18 cellular contexts compared by ENCODE assay signal in genomic region chr4:10181745-10182445, GRCh38.
A peak's percentile ranks its signal among the peaks of the same experiment; 100 is the strongest.
DNase-seq lines count a peak whose midpoint lies in the region; ATAC-seq, FAIRE-seq and TF ChIP-seq lines count a peak whose summit lies in the region.
"Had no signal": no experiment of that assay in that cellular context is flagged by ENCODE, and none has a peak within 500 bp of the region (broad histone marks: within the 10 kb centered on the region; RNA-seq: fewer than 3 reads in every experiment).

No MANE protein-coding gene starts in this region.

- no peak for ATAC-seq in stimulated activated naive CD8-positive, alpha-beta T cell treated with anti-CD3 and anti-CD28 coated beads, Interleukin-15, Interleukin-2, amounts not matched to agents 100 U/mL and 50 U/mL, for 24 hours
- no peak for ATAC-seq in HG03097 (IDR thresholded peaks at IDR 0.05; ENCODE audit: low FRiP score, unreplicated experiment)
- no peak for ATAC-seq in GM18907 (IDR thresholded peaks at IDR 0.05; ENCODE audit: unreplicated experiment)
- no peak for ATAC-seq in HG03442 (IDR thresholded peaks at IDR 0.05; ENCODE audit: unreplicated experiment)
- ATAC-seq: pancreas had no signal

- peaks cover 3% of the 10 kb centered on the region for H3K27me3 Mint-ChIP-seq in stimulated activated naive CD8-positive, alpha-beta T cell treated with anti-CD3 and anti-CD28 coated beads, Interleukin-15, Interleukin-2, amounts not matched to agents 100 ng/mL and 50 ng/mL, for 24 hours
- H3K27me3 Mint-ChIP-seq in activated T-helper 1 cell treated with anti-CD3 and anti-CD28 coated beads, Interleukin-12 subunit alpha, Interleukin-12 subunit beta, Interleukin-2, Interleukin-4 antibody, amounts not matched to agents 30 ng/mL and 10 ng/mL and 1 ng/mL, durations not matched to agents 14 hours and 24 hours and 36 hours (ENCODE audit: insufficient read depth) = peaks cover 4% of the 10 kb centered on the region

- TF ChIP-seq CTCF in keratinocyte (optimal IDR thresholded peaks at IDR 0.05 in 1 of 3, IDR thresholded peaks at IDR 0.05 in 1 of 3, conservative IDR thresholded peaks at IDR 0.05 in 1 of 3; ENCODE audit: extremely low read depth in 1 of 3, insufficient read depth in 2 of 3, low read length in 3 of 3) = no peak

- no peaks in the 10 kb centered on the region for H3K79me2 ChIP-seq in keratinocyte (ENCODE audit: control insufficient read depth, insufficient read depth, low read length)

- no peak overlapping the region for H2AFZ ChIP-seq in keratinocyte (ENCODE audit: control insufficient read depth, low read length)

- DNase-seq in stimulated activated naive CD8-positive, alpha-beta T cell treated with anti-CD3 and anti-CD28 coated beads, Interleukin-15, Interleukin-2, amounts not matched to agents 100 U/mL and 50 U/mL, for 24 hours = no peak
- DNase-seq in activated T-helper 1 cell treated with anti-CD3 and anti-CD28 coated beads, Interleukin-12 subunit alpha, Interleukin-12 subunit beta, Interleukin-2, Interleukin-4 antibody, amounts not matched to agents 30 ng/mL and 10 ng/mL and 1 ng/mL, durations not matched to agents 14 hours and 24 hours and 36 hours (ENCODE audit: low spot score) = no peak
- DNase-seq in keratinocyte (ENCODE audit: low read depth, low spot score) = no peak
- DNase-seq: activated B cell treated with CpG ODN at 0.5 μM for 24 hours; caudate nucleus; H7; heart left ventricle; NCI-H1417; NCI-H526; pancreas; sigmoid colon; stimulated activated CD4-positive, alpha-beta T cell treated with anti-CD3 and anti-CD28 coated beads, Interleukin-2, amount 100 ng/mL, for 48 hours; substantia nigra had no signal

- H3K4me3 Mint-ChIP-seq in stimulated activated naive CD8-positive, alpha-beta T cell treated with anti-CD3 and anti-CD28 coated beads, Interleukin-15, Interleukin-2, amounts not matched to agents 100 ng/mL and 50 ng/mL, for 24 hours = peak overlapping the region; percentile 59
- H3K4me3 Mint-ChIP-seq in activated T-helper 1 cell treated with anti-CD3 and anti-CD28 coated beads, Interleukin-12 subunit alpha, Interleukin-12 subunit beta, Interleukin-2, Interleukin-4 antibody, amounts not matched to agents 30 ng/mL and 10 ng/mL and 1 ng/mL, durations not matched to agents 14 hours and 24 hours and 36 hours = no peak overlapping the region
- H3K4me3 Mint-ChIP-seq: activated B cell treated with CpG ODN at 0.5 μM for 24 hours had no signal

- H3K9me3 Mint-ChIP-seq in stimulated activated naive CD8-positive, alpha-beta T cell treated with anti-CD3 and anti-CD28 coated beads, Interleukin-15, Interleukin-2, amounts not matched to agents 100 ng/mL and 50 ng/mL, for 24 hours = peaks cover 8% of the 10 kb centered on the region
- H3K9me3 Mint-ChIP-seq in activated T-helper 1 cell treated with anti-CD3 and anti-CD28 coated beads, Interleukin-12 subunit alpha, Interleukin-12 subunit beta, Interleukin-2, Interleukin-4 antibody, amounts not matched to agents 30 ng/mL and 10 ng/mL and 1 ng/mL, durations not matched to agents 14 hours and 24 hours and 36 hours = peaks cover 22% of the 10 kb centered on the region

- dilution Hi-C loops in keratinocyte (cut with MboI; ENCODE audit: extremely low pct_ligation_motif_present, low sequenced_read_pairs) = loop anchor here (25.0 kb wide), 1 partner anchor 230 kb away; no protein-coding TSS in a partner anchor

- peak overlapping the region; percentile 94 for H3K27ac Mint-ChIP-seq in stimulated activated naive CD8-positive, alpha-beta T cell treated with anti-CD3 and anti-CD28 coated beads, Interleukin-15, Interleukin-2, amounts not matched to agents 100 ng/mL and 50 ng/mL, for 24 hours
- H3K27ac Mint-ChIP-seq in activated T-helper 1 cell treated with anti-CD3 and anti-CD28 coated beads, Interleukin-12 subunit alpha, Interleukin-12 subunit beta, Interleukin-2, Interleukin-4 antibody, amounts not matched to agents 30 ng/mL and 10 ng/mL and 1 ng/mL, durations not matched to agents 14 hours and 24 hours and 36 hours = peak overlapping the region; percentile 88
- H3K27ac Mint-ChIP-seq: activated B cell treated with CpG ODN at 0.5 μM for 24 hours had no signal

- peak overlapping the region; percentile 25 for H3K4me2 ChIP-seq in keratinocyte (ENCODE audit: control insufficient read depth, extremely low read depth, insufficient read depth, low read depth, low read length)

- H3K27ac ChIP-seq in keratinocyte (ENCODE audit: control insufficient read depth, insufficient read depth, low read length) = peak overlapping the region; percentile 38
- H3K27ac ChIP-seq: pancreas, sigmoid colon, vagina had no signal

- no peaks in the 10 kb centered on the region for H3K36me3 ChIP-seq in keratinocyte (ENCODE audit: control insufficient read depth in 2 of 2, extremely low read depth in 1 of 2, insufficient read depth in 2 of 2, low read length in 2 of 2)
- H3K36me3 ChIP-seq: heart left ventricle, pancreas, sigmoid colon, vagina had no signal

- H3K27me3 ChIP-seq in keratinocyte (ENCODE audit: control insufficient read depth, extremely low read depth, insufficient read depth, low read length) = no peaks in the 10 kb centered on the region
- H3K27me3 ChIP-seq: heart left ventricle, pancreas, sigmoid colon, vagina had no signal

- FAIRE-seq in keratinocyte (lab: Jason Lieb, UNC) = peak; percentile 60
- FAIRE-seq: pancreas had no signal

- H4K20me1 ChIP-seq in keratinocyte (ENCODE audit: control insufficient read depth, extremely low read depth, insufficient read depth, low read length) = no peaks in the 10 kb centered on the region

- H3K4me3 ChIP-seq in keratinocyte (ENCODE audit: control insufficient read depth in 2 of 3, extremely low read depth in 1 of 3, insufficient read depth in 2 of 3, low read depth in 1 of 3, low read length in 3 of 3) = no peak overlapping the region
- H3K4me3 ChIP-seq: heart left ventricle, pancreas, sigmoid colon, vagina had no signal

- no peaks in the 10 kb centered on the region for H3K9me1 ChIP-seq in keratinocyte (ENCODE audit: control insufficient read depth, extremely low read depth, insufficient read depth, low read length)

- intact Hi-C loops in activated T-helper 1 cell treated with anti-CD3 and anti-CD28 coated beads, Interleukin-12 subunit alpha, Interleukin-12 subunit beta, Interleukin-2, Interleukin-4 antibody, amounts not matched to agents 30 ng/mL and 10 ng/mL and 1 ng/mL, durations not matched to agents 14 hours and 24 hours and 36 hours (cut with micrococcal nuclease) = loop anchor here (1.0 to 5.0 kb wide), 3 partner anchors 65 to 550 kb away; partner anchors contain the start of gene ZNF518B

- peaks cover 4% of the 10 kb centered on the region for H3K36me3 Mint-ChIP-seq in stimulated activated naive CD8-positive, alpha-beta T cell treated with anti-CD3 and anti-CD28 coated beads, Interleukin-15, Interleukin-2, amounts not matched to agents 100 ng/mL and 50 ng/mL, for 24 hours (ENCODE audit: low read depth)
- peaks cover 15% of the 10 kb centered on the region for H3K36me3 Mint-ChIP-seq in activated T-helper 1 cell treated with anti-CD3 and anti-CD28 coated beads, Interleukin-12 subunit alpha, Interleukin-12 subunit beta, Interleukin-2, Interleukin-4 antibody, amounts not matched to agents 30 ng/mL and 10 ng/mL and 1 ng/mL, durations not matched to agents 14 hours and 24 hours and 36 hours (ENCODE audit: low read depth)

- H3K9ac ChIP-seq in keratinocyte (ENCODE audit: control insufficient read depth, extremely low read depth, insufficient read depth, low read length) = no peak overlapping the region

- peaks cover 15% of the 10 kb centered on the region for H3K4me1 ChIP-seq in keratinocyte (ENCODE audit: control insufficient read depth, extremely low read depth, insufficient read depth, low read length)
- H3K4me1 ChIP-seq: pancreas, sigmoid colon, vagina had no signal

- peaks cover 45% of the 10 kb centered on the region for H3K4me1 Mint-ChIP-seq in stimulated activated naive CD8-positive, alpha-beta T cell treated with anti-CD3 and anti-CD28 coated beads, Interleukin-15, Interleukin-2, amounts not matched to agents 100 ng/mL and 50 ng/mL, for 24 hours (ENCODE audit: low read depth)
- H3K4me1 Mint-ChIP-seq in activated T-helper 1 cell treated with anti-CD3 and anti-CD28 coated beads, Interleukin-12 subunit alpha, Interleukin-12 subunit beta, Interleukin-2, Interleukin-4 antibody, amounts not matched to agents 30 ng/mL and 10 ng/mL and 1 ng/mL, durations not matched to agents 14 hours and 24 hours and 36 hours (ENCODE audit: low read depth) = peaks cover 43% of the 10 kb centered on the region

- H3K9me3 ChIP-seq in keratinocyte (ENCODE audit: control insufficient read depth, low read depth, low read length) = no peaks in the 10 kb centered on the region
- H3K9me3 ChIP-seq: heart left ventricle, pancreas, sigmoid colon, vagina had no signal
